ENCODE assay signal across 1 cellular context in genomic region chr10:75210193-75211006, GRCh38.
TF ChIP-seq lines count a peak whose summit lies in the region.

VDAC2 (plus strand) TSS chr10:75210796; CDS start chr10:75211159, 363 bp downstream.

TF ChIP-seq in IMR-90, 13 proteins besides CTCF, POLR2A, EP300 and RAD21:
- TF ChIP-seq CHD1 (IDR thresholded peaks at IDR 0.05; ENCODE audit: low read depth, low read length) (peak; percentile 48; the same call in 1 of the 2 replicates), RFX5 (IDR thresholded peaks at IDR 0.05; ENCODE audit: low read depth, low read length) (no peak), MXI1 (IDR thresholded peaks at IDR 0.05; ENCODE audit: borderline replicate concordance, low read depth, low read length) (peak; percentile 13; the same call in 1 of the 2 replicates), RCOR1 (IDR thresholded peaks at IDR 0.05; ENCODE audit: insufficient replicate concordance, low read length) (no peak), CEBPB (IDR thresholded peaks at IDR 0.05; ENCODE audit: low read depth, low read length) (no peak), MAFK (IDR thresholded peaks at IDR 0.05; ENCODE audit: low read depth, low read length) (no peak), USF2 (IDR thresholded peaks at IDR 0.05; ENCODE audit: low read depth, low read length) (peak; percentile 52), MAZ (IDR thresholded peaks at IDR 0.05; ENCODE audit: borderline replicate concordance, low read depth, low read length) (peak; percentile 70; the same call in 1 of the 2 replicates), FOS (IDR thresholded peaks at IDR 0.05; ENCODE audit: low read depth, low read length) (0 out of 2 replicates have a peak, but pooled peaks have one; percentile 8), NFE2L2 (IDR thresholded peaks at IDR 0.05; ENCODE audit: low read depth, low read length) (no peak; the same call in 1 of the 2 replicates), ELK1 (IDR thresholded peaks at IDR 0.05; ENCODE audit: borderline replicate concordance, low read depth, low read length) (no peak), SMC3 (IDR thresholded peaks at IDR 0.05; ENCODE audit: low read depth, low read length) (no peak), BHLHE40 (IDR thresholded peaks at IDR 0.05; ENCODE audit: low read depth, low read length) (no peak)
